Comparison of ENCODE assay signal across 8 cellular contexts in the genomic region with DNA sequence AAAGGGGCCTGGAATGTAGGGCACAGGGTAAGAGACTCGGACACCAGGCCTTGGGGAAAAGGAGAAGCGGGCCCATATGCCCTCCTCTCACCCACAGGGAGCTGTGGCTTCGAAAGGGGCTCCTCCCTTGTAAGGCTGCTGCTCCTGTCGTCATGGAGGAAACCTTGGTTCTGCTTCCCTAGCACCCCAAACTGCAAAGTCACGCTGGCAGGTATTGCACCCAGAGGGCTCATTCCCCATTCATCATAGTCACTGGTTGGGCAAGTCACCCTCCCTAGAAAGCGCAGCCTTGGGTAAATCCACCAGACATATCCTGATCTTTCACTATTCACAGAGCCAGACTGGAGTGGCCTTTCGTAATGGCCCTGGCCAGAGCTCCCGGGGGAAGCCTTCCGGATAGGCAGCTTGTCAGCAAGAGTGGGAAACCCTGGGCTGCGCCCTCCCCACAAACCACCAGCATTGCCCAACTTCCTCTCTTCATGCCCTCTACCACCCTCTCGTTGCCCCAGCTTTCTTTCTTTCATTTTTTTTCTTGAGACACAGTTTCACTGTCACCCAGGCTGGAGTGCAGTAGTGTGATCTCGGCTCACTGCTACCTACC.
DNase-seq lines count a peak whose midpoint lies in the region; ATAC-seq and TF ChIP-seq lines count a peak whose summit lies in the region.

No MANE protein-coding gene starts in this region.

- no peak for TF ChIP-seq CTCF in thyroid gland (IDR thresholded peaks at IDR 0.05)

- H3K27me3 ChIP-seq in thyroid gland, result no peaks in the 10 kb centered on the region

- H3K4me1 ChIP-seq in thyroid gland, result peaks cover 3 to 14% of the 10 kb centered on the region in 2 donors

- H3K4me3 Mint-ChIP-seq in naive B cell, result peak overlapping the region; percentile 50 to 92 (median 84)

- peak overlapping the region; percentile 62 to 94 (median 88) for H3K27ac Mint-ChIP-seq in naive B cell

- 70 to 72% methylated on average over 12 of the region's 12 CpGs for WGBS in thyroid gland, 2 donors

- no peaks in the 10 kb centered on the region for H3K36me3 ChIP-seq in thyroid gland

- peaks cover 34 to 68% (median 68%) of the 10 kb centered on the region in 3 donors for H3K4me1 Mint-ChIP-seq in naive B cell

- peaks cover 0 to 8% of the 10 kb centered on the region in 2 donors for H3K36me3 Mint-ChIP-seq in naive B cell

- TF ChIP-seq POLR2A in thyroid gland (IDR thresholded peaks at IDR 0.05), result no peak

- H3K9me3 Mint-ChIP-seq in naive B cell, result peaks cover 0 to 10% (median 3%) of the 10 kb centered on the region in 7 donors

- peak; percentile 100 for DNase-seq in GF-D8 (lab: John Stamatoyannopoulos, UW)
- DNase-seq in SIG-M5 treated with dmso at 0.1 percent for 504 hours (lab: John Stamatoyannopoulos, UW; ENCODE audit: unreplicated experiment), result peak; percentile 99
- peak in 33 of 56 donors; percentile 8 to 71 (median 29) for DNase-seq in amygdala (lab: John Stamatoyannopoulos, UW)
- DNase-seq in naive B cell, result peak; percentile 72
- DNase-seq in thyroid gland, result peak; percentile 46 to 54
- no peak for DNase-seq in dermis blood vessel endothelial cell
- no peak for DNase-seq in COLO668 (lab: John Stamatoyannopoulos, UW; ENCODE audit: unreplicated experiment)
- no peak for DNase-seq in islet precursor cell

- H3K9me3 ChIP-seq in thyroid gland, result no peaks in the 10 kb centered on the region

- no peak overlapping the region for H3K4me3 ChIP-seq in thyroid gland (replicated peaks in 1 of 3)

- peak; percentile 79 to 88 for ATAC-seq in naive B cell (ENCODE audit: low read depth in 2 of 2)

- H3K27me3 Mint-ChIP-seq in naive B cell, result no peaks in the 10 kb centered on the region

- intact Hi-C loops in thyroid gland (cut with DNase I), result loop anchor here (5.0 kb wide), 1 partner anchor 50 kb away; no protein-coding TSS in a partner anchor

- H3K27ac ChIP-seq in thyroid gland, result peak overlapping the region in 1 of 3 donors; percentile 27

Comparison
In these comparisons a context has a peak if more than half of its experiments do, and no peak if none do; other contexts are left out.
1. DNase-seq: peak in GF-D8 (single experiment), SIG-M5 treated with dmso at 0.1 percent for 504 hours (single experiment), amygdala (33 of 56), naive B cell (single experiment) and thyroid gland (2 of 2); none in dermis blood vessel endothelial cell (single experiment), COLO668 (single experiment) and islet precursor cell (single experiment).